1 cellular context compared by ENCODE assay signal in genomic region chr1:248924696-248925532, GRCh38.
TF ChIP-seq lines count a peak whose summit lies in the region.

No MANE protein-coding gene starts in this region.

TF ChIP-seq in WTC11, 78 proteins besides CTCF, POLR2A, EP300 and RAD21 (continued from another document):
- no peak for TF ChIP-seq E2F4 (CRISPR knock-in tag; IDR thresholded peaks at IDR 0.05; ENCODE audit: borderline replicate concordance, low read depth)
- no peak for TF ChIP-seq JUN (CRISPR knock-in tag; IDR thresholded peaks at IDR 0.05)
- no peak for TF ChIP-seq TCF7 (CRISPR knock-in tag; IDR thresholded peaks at IDR 0.05; ENCODE audit: low read depth)
TF ChIP-seq in WTC11: peak in this region for 0.
